In genomic region chr4:153520227-153520626, GRCh38 we compare ENCODE assay signal across 15 cellular contexts. TPM values are rescaled to one million over a fixed set of nuclear protein-coding genes. Genes with fewer than 3 reads are reported as not detected.
DNase-seq lines count a peak whose midpoint lies in the region; ATAC-seq and TF ChIP-seq lines count a peak whose summit lies in the region.
"Had no signal": no experiment of that assay in that cellular context is flagged by ENCODE, and none has a peak within 500 bp of the region (broad histone marks: within the 10 kb centered on the region; RNA-seq: fewer than 3 reads in every experiment).

No MANE protein-coding gene starts in this region.

- no peaks in the 10 kb centered on the region for H3K36me3 ChIP-seq in breast epithelium
- H3K36me3 ChIP-seq in adrenal gland (replicated peaks in 1 of 2) = no peaks in the 10 kb centered on the region
- H3K36me3 ChIP-seq: lower lobe of right lung, upper lobe of right lung had no signal

- H3K36me3 Mint-ChIP-seq in activated naive CD4-positive, alpha-beta T cell treated with anti-CD3 and anti-CD28 coated beads, Interleukin-2, amount 10 ng/mL, durations not matched to agents 7 days and 5 days = peaks cover 43% of the 10 kb centered on the region
- H3K36me3 Mint-ChIP-seq in WTC11 = no peaks in the 10 kb centered on the region
- no peaks in the 10 kb centered on the region for H3K36me3 Mint-ChIP-seq in glutamatergic neuron (ENCODE audit: unreplicated experiment)

- TF ChIP-seq CTCF in WTC11 (IDR thresholded peaks at IDR 0.05) (no peak), glutamatergic neuron (IDR thresholded peaks at IDR 0.05; ENCODE audit: partially characterized antibody, unreplicated experiment) (no peak), breast epithelium (IDR thresholded peaks at IDR 0.05) (no peak), adrenal gland (IDR thresholded peaks at IDR 0.05) (no peak)

- 88 to 95% (median 92%) methylated on average over 4 of the region's 4 CpGs for WGBS in adrenal gland, 4 donors

- ATAC-seq in WTC11 = no peak
- no peak for ATAC-seq in stimulated activated naive CD8-positive, alpha-beta T cell treated with anti-CD3 and anti-CD28 coated beads, Interleukin-15, amount 100 ng/mL, for 72 hours
- ATAC-seq: lower lobe of right lung, right cardiac atrium had no signal

- H3K27ac Mint-ChIP-seq in activated naive CD4-positive, alpha-beta T cell treated with anti-CD3 and anti-CD28 coated beads, Interleukin-2, amount 10 ng/mL, durations not matched to agents 7 days and 5 days = peak overlapping the region; percentile 97
- H3K27ac Mint-ChIP-seq in WTC11 (0 out of 2 replicates have a peak overlapping the region, but pooled peaks have one; percentile 6), glutamatergic neuron (ENCODE audit: unreplicated experiment) (peak overlapping the region; percentile 85)
- peak overlapping the region; percentile 41 to 94 for H3K27ac Mint-ChIP-seq in stimulated activated naive CD8-positive, alpha-beta T cell treated with anti-CD3 and anti-CD28 coated beads, Interleukin-15, amount 100 ng/mL, for 72 hours

- POLR2A ChIA-PET in WTC11 (lab: Charles Lee) = no interaction called here

- H3K9me3 Mint-ChIP-seq in activated naive CD4-positive, alpha-beta T cell treated with anti-CD3 and anti-CD28 coated beads, Interleukin-2, amount 10 ng/mL, durations not matched to agents 7 days and 5 days = no peaks in the 10 kb centered on the region
- H3K9me3 Mint-ChIP-seq in WTC11 (no peaks in the 10 kb centered on the region), glutamatergic neuron (ENCODE audit: unreplicated experiment) (peaks cover 8% of the 10 kb centered on the region)
- H3K9me3 Mint-ChIP-seq in stimulated activated naive CD8-positive, alpha-beta T cell treated with anti-CD3 and anti-CD28 coated beads, Interleukin-15, amount 100 ng/mL, for 72 hours = no peaks in the 10 kb centered on the region

- peaks cover 83% of the 10 kb centered on the region for H3K4me1 Mint-ChIP-seq in activated naive CD4-positive, alpha-beta T cell treated with anti-CD3 and anti-CD28 coated beads, Interleukin-2, amount 10 ng/mL, durations not matched to agents 7 days and 5 days
- H3K4me1 Mint-ChIP-seq in WTC11 (peaks cover 52% of the 10 kb centered on the region), glutamatergic neuron (ENCODE audit: low read depth, unreplicated experiment) (peaks cover 58% of the 10 kb centered on the region)
- H3K4me1 Mint-ChIP-seq in stimulated activated naive CD8-positive, alpha-beta T cell treated with anti-CD3 and anti-CD28 coated beads, Interleukin-15, amount 100 ng/mL, for 72 hours = peaks cover 87% of the 10 kb centered on the region

- DNase-seq in activated naive CD4-positive, alpha-beta T cell treated with anti-CD3 and anti-CD28 coated beads, Interleukin-2, amount 10 ng/mL, durations not matched to agents 7 days and 5 days = no peak
- DNase-seq in activated naive CD4-positive, alpha-beta T cell (lab: John Stamatoyannopoulos, UW) = no peak
- DNase-seq in WTC11 (ENCODE audit: low spot score) (no peak), glutamatergic neuron (no peak), iPS-NIHi7 (ENCODE audit: extremely low spot score) (no peak), breast epithelium (ENCODE audit: low spot score in 2 of 2) (no peak), adrenal gland (no peak)
- DNase-seq in stimulated activated naive CD8-positive, alpha-beta T cell treated with anti-CD3 and anti-CD28 coated beads, Interleukin-15, amount 100 ng/mL, for 72 hours = no peak
- DNase-seq: activated effector memory CD4-positive, alpha-beta T cell treated with Interleukin-2 at 50 U/mL for 16 hours; DMS 273 treated with DMSO at 0.1 percent for 48 hours; lower lobe of right lung; right cardiac atrium; stimulated activated CD4-positive, alpha-beta T cell treated with anti-CD3 and anti-CD28 coated beads, Interleukin-1b, Interleukin-23, amount 100 ng/mL, for 48 hours; upper lobe of right lung had no signal

- H3K27me3 ChIP-seq in breast epithelium (no peaks in the 10 kb centered on the region), adrenal gland (no peaks in the 10 kb centered on the region)
- H3K27me3 ChIP-seq: upper lobe of right lung had no signal

- no peaks in the 10 kb centered on the region for H3K9me3 ChIP-seq in breast epithelium
- H3K9me3 ChIP-seq in adrenal gland (replicated peaks in 1 of 3) = no peaks in the 10 kb centered on the region
- H3K9me3 ChIP-seq: lower lobe of right lung, upper lobe of right lung had no signal

- H3K4me1 ChIP-seq in breast epithelium (no peaks in the 10 kb centered on the region), adrenal gland (replicated peaks in 1 of 2) (peaks cover 0 to 3% of the 10 kb centered on the region in 2 donors)

- no peak overlapping the region for H3K27ac ChIP-seq in breast epithelium
- H3K27ac ChIP-seq in adrenal gland = no peak overlapping the region
- H3K27ac ChIP-seq: lower lobe of right lung, RWPE1, upper lobe of right lung had no signal

- H3K4me3 ChIP-seq in breast epithelium (no peak overlapping the region), adrenal gland (no peak overlapping the region)
- H3K4me3 ChIP-seq: lower lobe of right lung, upper lobe of right lung had no signal

- no peak for TF ChIP-seq POLR2A in breast epithelium (IDR thresholded peaks at IDR 0.05)
- TF ChIP-seq POLR2A in adrenal gland (IDR thresholded peaks at IDR 0.05) = no peak

- intact Hi-C loops in breast epithelium (cut with DNase I; ENCODE audit: low total_unique reads) (no loop called here), adrenal gland (cut with DNase I) (no loop called here)

- H3K4me3 Mint-ChIP-seq in activated naive CD4-positive, alpha-beta T cell treated with anti-CD3 and anti-CD28 coated beads, Interleukin-2, amount 10 ng/mL, durations not matched to agents 7 days and 5 days = no peak overlapping the region
- H3K4me3 Mint-ChIP-seq in WTC11 = no peak overlapping the region
- no peak overlapping the region for H3K4me3 Mint-ChIP-seq in glutamatergic neuron (ENCODE audit: unreplicated experiment)
- H3K4me3 Mint-ChIP-seq in stimulated activated naive CD8-positive, alpha-beta T cell treated with anti-CD3 and anti-CD28 coated beads, Interleukin-15, amount 100 ng/mL, for 72 hours = peak overlapping the region; percentile 75 to 78

- CTCF ChIA-PET in activated naive CD4-positive, alpha-beta T cell treated with anti-CD3 and anti-CD28 coated beads, Interleukin-2, amount 10 ng/mL, durations not matched to agents 7 days and 5 days (lab: Charles Lee) = interaction anchor here (0.8 to 3.0 kb wide), 6 partner anchors 11 to 87 kb away, joined by 3 to 13 read pairs (median 4); no protein-coding TSS in a partner anchor
- CTCF ChIA-PET in WTC11 (lab: Charles Lee) = interaction anchor here (1.1 kb wide), 1 partner anchor 11 kb away, joined by 3 read pairs; no protein-coding TSS in a partner anchor

- H3K27me3 Mint-ChIP-seq in activated naive CD4-positive, alpha-beta T cell treated with anti-CD3 and anti-CD28 coated beads, Interleukin-2, amount 10 ng/mL, durations not matched to agents 7 days and 5 days = no peaks in the 10 kb centered on the region
- H3K27me3 Mint-ChIP-seq in WTC11 (ENCODE audit: low read depth) (no peaks in the 10 kb centered on the region), glutamatergic neuron (ENCODE audit: unreplicated experiment) (peaks cover 10% of the 10 kb centered on the region)
- H3K27me3 Mint-ChIP-seq in stimulated activated naive CD8-positive, alpha-beta T cell treated with anti-CD3 and anti-CD28 coated beads, Interleukin-15, amount 100 ng/mL, for 72 hours = no peaks in the 10 kb centered on the region

TF ChIP-seq in WTC11, 78 proteins besides CTCF, POLR2A, EP300 and RAD21:
- TF ChIP-seq ZNF532 (CRISPR knock-in tag; IDR thresholded peaks at IDR 0.05; ENCODE audit: borderline replicate concordance) (no peak), ZNF121 (CRISPR knock-in tag; IDR thresholded peaks at IDR 0.05) (peak; percentile 70; the same call in 1 of the 2 replicates)

RNA-seq across cellular contexts. Expression of gene TMEM131L, which starts 54.1 kb away (rescaled TPM):
- 18.1 to 26.7 TPM (median 19.2 TPM) in 3 replicates for total RNA-seq in WTC11 (2021)
- total RNA-seq in glutamatergic neuron (ENCODE audit: unreplicated experiment) = 60.2 TPM
- 10 to 100 TPM; 18.7 to 22.0 (median 19.5) TPM for total RNA-seq in breast epithelium
- 1 to 10 TPM; 3.0 to 8.6 (median 5.3) TPM for total RNA-seq in adrenal gland
- 1 to 10 TPM; 2.5 to 3.9 (median 2.8) TPM for polyA plus RNA-seq in adrenal gland

Comparison
In these comparisons a context has a peak if more than half of its experiments do, and no peak if none do; other contexts are left out.
1. H3K27ac Mint-ChIP-seq: peak in every context shown above with its lines; median percentile 97 in activated naive CD4-positive, alpha-beta T cell treated with anti-CD3 and anti-CD28 coated beads, Interleukin-2, amount 10 ng/mL, durations not matched to agents 7 days and 5 days; 85 in glutamatergic neuron; 68 in stimulated activated naive CD8-positive, alpha-beta T cell treated with anti-CD3 and anti-CD28 coated beads, Interleukin-15, amount 100 ng/mL, for 72 hours; 6 in WTC11.
2. H3K4me3 Mint-ChIP-seq: peak in stimulated activated naive CD8-positive, alpha-beta T cell treated with anti-CD3 and anti-CD28 coated beads, Interleukin-15, amount 100 ng/mL, for 72 hours (2 of 2); none in activated naive CD4-positive, alpha-beta T cell treated with anti-CD3 and anti-CD28 coated beads, Interleukin-2, amount 10 ng/mL, durations not matched to agents 7 days and 5 days (single experiment), WTC11 (single experiment) and glutamatergic neuron (single experiment).